ENCODE assay signal across 9 cellular contexts in genomic region chr22:36017661-36018091, GRCh38. TPM values are rescaled to one million over a fixed set of nuclear protein-coding genes. Genes with fewer than 3 reads are reported as not detected.
DNase-seq lines count a peak whose midpoint lies in the region; ATAC-seq and TF ChIP-seq lines count a peak whose summit lies in the region.
"Had no signal": no experiment of that assay in that cellular context is flagged by ENCODE, and none has a peak within 500 bp of the region (broad histone marks: within the 10 kb centered on the region; RNA-seq: fewer than 3 reads in every experiment).

No MANE protein-coding gene starts in this region.

- H3K27me3 ChIP-seq in transverse colon, result no peaks in the 10 kb centered on the region

- peak overlapping the region in 4 of 5 experiments; percentile 12 to 87 (median 82) for H3K27ac Mint-ChIP-seq in brain
- peak overlapping the region; percentile 78 for H3K27ac Mint-ChIP-seq in stimulated activated naive B cell treated with anti-CD40 and anti-IgM and Interleukin-4, amounts not matched to agents 10 μg/mL and 1 μg/mL and 100 μg/mL, for 72 hours

- in situ Hi-C loops in transverse colon (cut with MboI; ENCODE audit: low pct_ligation_motif_present in 1 of 4, low pct_unique_long_range_greater_than_20kb in 1 of 4, low sequenced_read_pairs in 3 of 4), result no loop called here

- H3K4me3 Mint-ChIP-seq in brain, result peak overlapping the region in 4 of 5 experiments; percentile 5 to 41 (median 18)
- no peak overlapping the region for H3K4me3 Mint-ChIP-seq in stimulated activated naive B cell treated with anti-CD40 and anti-IgM and Interleukin-4, amounts not matched to agents 10 μg/mL and 1 μg/mL and 100 μg/mL, for 72 hours

- H3K4me3 ChIP-seq in transverse colon, result no peak overlapping the region
- H3K4me3 ChIP-seq: mucosa of descending colon had no signal

- no peak for TF ChIP-seq EP300 in transverse colon (IDR thresholded peaks at IDR 0.05; ENCODE audit: low read depth)

- H3K9me3 ChIP-seq in transverse colon, result no peaks in the 10 kb centered on the region
- H3K9me3 ChIP-seq: mucosa of descending colon had no signal

- DNase-seq in NCI-H2107 treated with DMSO at 0.1 percent for 48 hours (lab: John Stamatoyannopoulos, UW; ENCODE audit: unreplicated experiment) (peak; percentile 94), NCI-H2107 (lab: John Stamatoyannopoulos, UW) (no peak), NCI-H510A treated with DMSO at 0.1 percent for 48 hours (lab: John Stamatoyannopoulos, UW) (peak; percentile 51), transverse colon (no peak), midbrain (lab: John Stamatoyannopoulos, UW) (no peak)
- peak; percentile 7 for DNase-seq in stimulated activated naive B cell treated with anti-CD40 and anti-IgM and Interleukin-4, amounts not matched to agents 10 μg/mL and 1 μg/mL and 100 μg/mL, for 72 hours
- DNase-seq in effector CD8-positive, alpha-beta T cell (lab: John Stamatoyannopoulos, UW), result no peak
- DNase-seq: mucosa of descending colon had no signal

- intact Hi-C loops in transverse colon (cut with DNase I; ENCODE audit: low total_unique reads), result no loop called here

- H3K4me1 ChIP-seq in transverse colon, result peaks cover 10 to 48% (median 18%) of the 10 kb centered on the region in 4 donors

- ATAC-seq in stimulated activated naive B cell treated with anti-CD40 and anti-IgM and Interleukin-4, amounts not matched to agents 10 μg/mL and 1 μg/mL and 100 μg/mL, for 72 hours (replicated peaks), result peak; percentile 100
- ATAC-seq: mucosa of descending colon had no signal

- no peak for TF ChIP-seq POLR2A in transverse colon (IDR thresholded peaks at IDR 0.05)

- H3K36me3 Mint-ChIP-seq in brain, result peaks cover 27% of the 10 kb centered on the region
- no peaks in the 10 kb centered on the region for H3K36me3 Mint-ChIP-seq in stimulated activated naive B cell treated with anti-CD40 and anti-IgM and Interleukin-4, amounts not matched to agents 10 μg/mL and 1 μg/mL and 100 μg/mL, for 72 hours

- H3K9me3 Mint-ChIP-seq in brain, result peaks cover 0 to 12% (median 5%) of the 10 kb centered on the region in 5 experiments
- peaks cover 0 to 1% of the 10 kb centered on the region in 2 donors for H3K9me3 Mint-ChIP-seq in stimulated activated naive B cell treated with anti-CD40 and anti-IgM and Interleukin-4, amounts not matched to agents 10 μg/mL and 1 μg/mL and 100 μg/mL, for 72 hours

- WGBS in transverse colon (ENCODE audit: low coverage in 1 of 2), 2 donors, result 38 to 42% methylated on average over 2 of the region's 2 CpGs

- H3K27me3 Mint-ChIP-seq in brain, result peaks cover 3% of the 10 kb centered on the region
- peaks cover 54 to 66% of the 10 kb centered on the region in 2 donors for H3K27me3 Mint-ChIP-seq in stimulated activated naive B cell treated with anti-CD40 and anti-IgM and Interleukin-4, amounts not matched to agents 10 μg/mL and 1 μg/mL and 100 μg/mL, for 72 hours

- TF ChIP-seq CTCF in brain (conservative IDR thresholded peaks at IDR 0.05) (no peak), transverse colon (IDR thresholded peaks at IDR 0.05) (no peak)

- H3K4me1 Mint-ChIP-seq in brain, result peaks cover 76% of the 10 kb centered on the region
- peaks cover 19 to 32% of the 10 kb centered on the region in 2 donors for H3K4me1 Mint-ChIP-seq in stimulated activated naive B cell treated with anti-CD40 and anti-IgM and Interleukin-4, amounts not matched to agents 10 μg/mL and 1 μg/mL and 100 μg/mL, for 72 hours

- H3K27ac ChIP-seq in transverse colon, result no peak overlapping the region

- H3K36me3 ChIP-seq in transverse colon, result no peaks in the 10 kb centered on the region

RNA-seq across cellular contexts. Expression of gene RBFOX2, which starts 10.9 kb away (rescaled TPM):
- polyA plus RNA-seq in brain (ENCODE audit: insufficient read depth, low read depth, low replicate concordance), result 67.0 TPM
- 10 to 100 TPM; 27.3 to 61.1 (median 43.1) TPM for total RNA-seq in transverse colon

Comparison
In these comparisons a context has a peak if more than half of its experiments do, and no peak if none do; other contexts are left out.
1. DNase-seq: peak in NCI-H2107 treated with DMSO at 0.1 percent for 48 hours (single experiment), NCI-H510A treated with DMSO at 0.1 percent for 48 hours (single experiment) and stimulated activated naive B cell treated with anti-CD40 and anti-IgM and Interleukin-4, amounts not matched to agents 10 μg/mL and 1 μg/mL and 100 μg/mL, for 72 hours (single experiment); none in NCI-H2107 (single experiment), transverse colon (single experiment), effector CD8-positive, alpha-beta T cell (single experiment) and midbrain (single experiment).
2. H3K4me3 Mint-ChIP-seq: peak in brain (4 of 5); none in stimulated activated naive B cell treated with anti-CD40 and anti-IgM and Interleukin-4, amounts not matched to agents 10 μg/mL and 1 μg/mL and 100 μg/mL, for 72 hours (0 of 2).